18 cellular contexts compared by ENCODE assay signal in the genomic region with DNA sequence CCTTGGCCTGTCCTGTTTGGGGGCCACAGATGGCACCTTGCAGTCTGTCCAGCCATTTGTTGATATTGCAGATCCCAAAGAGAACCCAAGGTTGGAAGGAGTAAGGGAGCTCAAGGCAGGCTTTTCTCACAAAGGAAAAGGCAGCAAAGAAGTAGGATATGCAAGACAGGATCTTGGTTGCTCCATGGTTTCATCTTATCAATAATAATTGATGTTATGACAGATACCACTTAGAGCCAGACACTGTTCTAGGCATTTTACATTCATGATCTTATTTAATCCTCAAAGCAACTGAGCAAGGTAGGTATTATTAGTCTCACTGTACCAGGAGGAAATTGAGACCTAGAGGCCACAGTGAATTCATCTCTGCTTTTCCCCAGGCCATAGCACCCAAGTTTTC. TPM values are rescaled to one million over a fixed set of nuclear protein-coding genes. Genes with fewer than 3 reads are reported as not detected.
A peak's percentile ranks its signal among the peaks of the same experiment; 100 is the strongest.
DNase-seq lines count a peak whose midpoint lies in the region; ATAC-seq and TF ChIP-seq lines count a peak whose summit lies in the region.
"Had no signal": no experiment of that assay in that cellular context is flagged by ENCODE, and none has a peak within 500 bp of the region (broad histone marks: within the 10 kb centered on the region; RNA-seq: fewer than 3 reads in every experiment).

No MANE protein-coding gene starts in this region.

- H3K36me3 Mint-ChIP-seq in dendritic cell treated with granulocyte-macrophage colony-stimulating factor and Interleukin-4, amounts not matched to agents 40 ng/mL and 50 ng/mL, for 4 days (ENCODE audit: low read depth): no peaks in the 10 kb centered on the region
- H3K36me3 Mint-ChIP-seq: naive thymus-derived CD8-positive, alpha-beta T cell; WTC11 had no signal

- peaks cover 77% of the 10 kb centered on the region for H3K4me1 Mint-ChIP-seq in dendritic cell treated with granulocyte-macrophage colony-stimulating factor and Interleukin-4, amounts not matched to agents 40 ng/mL and 50 ng/mL, for 4 days (ENCODE audit: low read depth)

- H3K4me3 ChIP-seq in GM23248 (no peak overlapping the region), Loucy (ENCODE audit: low read length, poor library complexity, severe bottlenecking) (no peak overlapping the region), osteoblast (ENCODE audit: insufficient read depth, low read length) (no peak overlapping the region)
- H3K4me3 ChIP-seq: adrenal gland, SK-N-MC, tibial artery had no signal

- H3K27me3 ChIP-seq in GM23248 (replicated peaks; ENCODE audit: insufficient read depth) (no peaks in the 10 kb centered on the region), Loucy (ENCODE audit: insufficient read depth, low read length, poor library complexity, severe bottlenecking) (no peaks in the 10 kb centered on the region), osteoblast (ENCODE audit: insufficient read depth, low read length) (no peaks in the 10 kb centered on the region)
- H3K27me3 ChIP-seq: adrenal gland, tibial artery had no signal

- TF ChIP-seq CTCF in Loucy (conservative IDR thresholded peaks at IDR 0.05; ENCODE audit: low read length) (no peak), osteoblast (IDR thresholded peaks at IDR 0.05; ENCODE audit: extremely low read depth, low read depth, low read length) (no peak)

- no peak overlapping the region for H3K27ac ChIP-seq in GM23248
- no peak overlapping the region for H3K27ac ChIP-seq in osteoblast (ENCODE audit: low read depth, low read length)
- H3K27ac ChIP-seq: SK-N-MC, tibial artery had no signal

- H2AFZ ChIP-seq in GM23248 (no peak overlapping the region), Loucy (ENCODE audit: low read length) (peak overlapping the region; percentile 34; the same call in 1 of the 2 replicates), osteoblast (ENCODE audit: low read length) (no peak overlapping the region)

- peak overlapping the region; percentile 99 for H3K27ac Mint-ChIP-seq in dendritic cell treated with granulocyte-macrophage colony-stimulating factor and Interleukin-4, amounts not matched to agents 40 ng/mL and 50 ng/mL, for 4 days
- H3K27ac Mint-ChIP-seq: naive thymus-derived CD8-positive, alpha-beta T cell had no signal

- H3K36me3 ChIP-seq in GM23248 (ENCODE audit: low read depth): no peaks in the 10 kb centered on the region
- no peaks in the 10 kb centered on the region for H3K36me3 ChIP-seq in Loucy (ENCODE audit: insufficient read depth, low read length)
- H3K36me3 ChIP-seq in osteoblast (ENCODE audit: insufficient read depth, low read length): no peaks in the 10 kb centered on the region
- H3K36me3 ChIP-seq: adrenal gland, tibial artery had no signal

- peak overlapping the region; percentile 30 for H3K4me2 ChIP-seq in GM23248 (ENCODE audit: unreplicated experiment)
- H3K4me2 ChIP-seq in Loucy (ENCODE audit: low read depth, low read length, poor library complexity, severe bottlenecking): no peak overlapping the region
- peak overlapping the region; percentile 38 for H3K4me2 ChIP-seq in osteoblast (ENCODE audit: insufficient read depth, low read length)

- H3F3A ChIP-seq in GM23248 (ENCODE audit: insufficient read depth) (peaks cover 36% of the 10 kb centered on the region), Loucy (ENCODE audit: low read depth) (0 out of 2 replicates have a peak, but pooled peaks cover 2% of the 10 kb centered on the region)

- H3K9me3 ChIP-seq in GM23248 (ENCODE audit: low read depth) (no peaks in the 10 kb centered on the region), Loucy (ENCODE audit: insufficient read depth, low read depth, low read length) (no peaks in the 10 kb centered on the region), osteoblast (ENCODE audit: low read depth, low read length) (no peaks in the 10 kb centered on the region)
- H3K9me3 ChIP-seq: adrenal gland, tibial artery had no signal

- DNase-seq in GM23248 (no peak), osteoblast (ENCODE audit: insufficient read length, low spot score, missing footprints) (peak; percentile 26), cerebellum (ENCODE audit: low spot score) (no peak), A172 (ENCODE audit: low spot score) (no peak)
- DNase-seq: activated CD4-positive, alpha-beta T cell treated with anti-CD3 and anti-CD28 coated beads, Interleukin-2, amount 50 U/mL, for 4 hours; activated effector memory CD4-positive, alpha-beta T cell treated with anti-CD3 and anti-CD28 coated beads, Interleukin-2, amount 50 U/mL, for 16 hours; naive thymus-derived CD8-positive, alpha-beta T cell; stimulated activated naive CD8-positive, alpha-beta T cell treated with anti-CD3 and anti-CD28 coated beads, Interleukin-15, Interleukin-2, amounts not matched to agents 100 U/mL and 50 U/mL, for 24 hours; T-helper 9 cell had no signal

- H3K79me2 ChIP-seq in GM23248 (ENCODE audit: insufficient read depth): no peaks in the 10 kb centered on the region
- H3K79me2 ChIP-seq in Loucy (ENCODE audit: insufficient read depth, low read length): no peaks in the 10 kb centered on the region
- no peaks in the 10 kb centered on the region for H3K79me2 ChIP-seq in osteoblast (ENCODE audit: insufficient read depth, low read length)

- H3K9ac ChIP-seq in GM23248 (no peak overlapping the region; the same call in 1 of the 2 replicates), Loucy (ENCODE audit: low read depth, low read length, poor library complexity, severe bottlenecking) (no peak overlapping the region)

- H3K27me3 Mint-ChIP-seq in dendritic cell treated with granulocyte-macrophage colony-stimulating factor and Interleukin-4, amounts not matched to agents 40 ng/mL and 50 ng/mL, for 4 days: no peaks in the 10 kb centered on the region

- no peaks in the 10 kb centered on the region for H3K9me3 Mint-ChIP-seq in dendritic cell treated with granulocyte-macrophage colony-stimulating factor and Interleukin-4, amounts not matched to agents 40 ng/mL and 50 ng/mL, for 4 days
- H3K9me3 Mint-ChIP-seq: naive thymus-derived CD8-positive, alpha-beta T cell; WTC11 had no signal

- peak overlapping the region; percentile 13 for H3K4me3 Mint-ChIP-seq in dendritic cell treated with granulocyte-macrophage colony-stimulating factor and Interleukin-4, amounts not matched to agents 40 ng/mL and 50 ng/mL, for 4 days
- H3K4me3 Mint-ChIP-seq: naive thymus-derived CD8-positive, alpha-beta T cell; WTC11 had no signal

- H3K4me1 ChIP-seq in GM23248 (ENCODE audit: insufficient read depth) (peaks cover 26% of the 10 kb centered on the region), Loucy (ENCODE audit: insufficient read depth, low read length, poor library complexity, severe bottlenecking) (peaks cover 32% of the 10 kb centered on the region), osteoblast (ENCODE audit: insufficient read depth, low read length) (peaks cover 34% of the 10 kb centered on the region)

- intact Hi-C loops in dendritic cell treated with granulocyte-macrophage colony-stimulating factor and Interleukin-4, amounts not matched to agents 40 ng/mL and 50 ng/mL, for 4 days (cut with micrococcal nuclease): no loop called here

- H4K20me1 ChIP-seq in GM23248 (ENCODE audit: insufficient read depth) (no peaks in the 10 kb centered on the region), Loucy (ENCODE audit: insufficient read depth, low read length, poor library complexity, severe bottlenecking) (no peaks in the 10 kb centered on the region), osteoblast (ENCODE audit: insufficient read depth, low read length) (no peaks in the 10 kb centered on the region)

- in situ Hi-C loops in GM23248 (cut with MboI): loop anchor here (25.0 kb wide), 1 partner anchor 316 kb away; no protein-coding TSS in a partner anchor

- ATAC-seq in HG03565 (IDR thresholded peaks at IDR 0.05; ENCODE audit: unreplicated experiment): no peak
- no peak for ATAC-seq in GM19035 (IDR thresholded peaks at IDR 0.05; ENCODE audit: unreplicated experiment)
- ATAC-seq: HepG2; naive thymus-derived CD8-positive, alpha-beta T cell had no signal

- H3K9me2 ChIP-seq in GM23248 (ENCODE audit: insufficient read depth) (no peaks in the 10 kb centered on the region), Loucy (replicated peaks; ENCODE audit: low read depth, low read length) (no peaks in the 10 kb centered on the region)

RNA-seq across cellular contexts. Expression of a gene that starts 28.8 kb away (rescaled TPM):
- total RNA-seq in GM23248 (2014; rRNA removed; shearing (Covaris generic)): 0.86 and 1.4 TPM in 2 replicates
- polyA plus RNA-seq in GM23248 (2016; fragmentation: Nextera tagmentation; extraction: Ambion mirVana): 0.46 and 0.60 TPM in 2 replicates
- total RNA-seq in osteoblast (0.36 and 0.59 TPM in 2 replicates), cerebellum (0.91 TPM)
- 1.6 and 2.1 TPM in 2 replicates for total RNA-seq in A172 (2014; rRNA removed; shearing (Covaris generic))
- total RNA-seq: HepG2 had no signal
